Comparison of ENCODE assay signal across 9 cellular contexts in genomic region chr1:43358121-43358745, GRCh38. TPM values are rescaled to one million over a fixed set of nuclear protein-coding genes. Genes with fewer than 3 reads are reported as not detected.
DNase-seq lines count a peak whose midpoint lies in the region; ATAC-seq, FAIRE-seq and TF ChIP-seq lines count a peak whose summit lies in the region.
"Had no signal": no experiment of that assay in that cellular context is flagged by ENCODE, and none has a peak within 500 bp of the region (broad histone marks: within the 10 kb centered on the region; RNA-seq: fewer than 3 reads in every experiment).

No MANE protein-coding gene starts in this region.

- DNase-seq in AML-193 (lab: John Stamatoyannopoulos, UW) (peak; percentile 62 to 67), HT1080 (ENCODE audit: low read depth) (peak; percentile 47), RCC 7860 (ENCODE audit: low spot score) (peak; percentile 39), breast epithelium (ENCODE audit: low spot score in 2 of 2) (no peak), kidney epithelial cell (ENCODE audit: low read depth) (no peak)
- no peak for DNase-seq in stimulated activated naive CD8-positive, alpha-beta T cell treated with anti-CD3 and anti-CD28 coated beads, Interleukin-15, amount 100 ng/mL, for 72 hours

- H3K9me3 Mint-ChIP-seq in stimulated activated naive CD8-positive, alpha-beta T cell treated with anti-CD3 and anti-CD28 coated beads, Interleukin-15, amount 100 ng/mL, for 72 hours: no peaks in the 10 kb centered on the region

- ATAC-seq in GM18499 (IDR thresholded peaks at IDR 0.05; ENCODE audit: insufficient read depth, unreplicated experiment): peak; percentile 11
- ATAC-seq in stimulated activated naive CD8-positive, alpha-beta T cell treated with anti-CD3 and anti-CD28 coated beads, Interleukin-15, amount 100 ng/mL, for 72 hours: peak; percentile 38
- ATAC-seq in HG02798 (IDR thresholded peaks at IDR 0.05; ENCODE audit: poor library complexity, unreplicated experiment): no peak

- no peak for FAIRE-seq in RCC 7860 (lab: Jason Lieb, UNC)

- H3K4me3 Mint-ChIP-seq in stimulated activated naive CD8-positive, alpha-beta T cell treated with anti-CD3 and anti-CD28 coated beads, Interleukin-15, amount 100 ng/mL, for 72 hours: peak overlapping the region; percentile 94 to 98

- H3K4me1 ChIP-seq in breast epithelium: peaks cover 3% of the 10 kb centered on the region in 2 donors

- TF ChIP-seq CTCF in breast epithelium (IDR thresholded peaks at IDR 0.05) (no peak), kidney epithelial cell (IDR thresholded peaks at IDR 0.05; ENCODE audit: insufficient read depth, low read length, poor library complexity, severe bottlenecking) (peak; percentile 69)

- peaks cover 48% of the 10 kb centered on the region for H3K4me1 Mint-ChIP-seq in stimulated activated naive CD8-positive, alpha-beta T cell treated with anti-CD3 and anti-CD28 coated beads, Interleukin-15, amount 100 ng/mL, for 72 hours

- H3K27me3 Mint-ChIP-seq in stimulated activated naive CD8-positive, alpha-beta T cell treated with anti-CD3 and anti-CD28 coated beads, Interleukin-15, amount 100 ng/mL, for 72 hours: no peaks in the 10 kb centered on the region

- intact Hi-C loops in breast epithelium (cut with DNase I; ENCODE audit: low total_unique reads): no loop called here

- H3K9me3 ChIP-seq in breast epithelium: no peaks in the 10 kb centered on the region

- peak overlapping the region; percentile 87 to 88 for H3K27ac ChIP-seq in breast epithelium

- no peaks in the 10 kb centered on the region for H3K27me3 ChIP-seq in breast epithelium
- H3K27me3 ChIP-seq in kidney epithelial cell (ENCODE audit: control insufficient read depth, insufficient read depth, low read length): no peaks in the 10 kb centered on the region

- no peaks in the 10 kb centered on the region for H3K36me3 ChIP-seq in breast epithelium
- no peaks in the 10 kb centered on the region for H3K36me3 ChIP-seq in kidney epithelial cell (ENCODE audit: control insufficient read depth, insufficient read depth, low read length)

- TF ChIP-seq POLR2A in breast epithelium (IDR thresholded peaks at IDR 0.05): no peak

- H3K4me3 ChIP-seq in breast epithelium (peak overlapping the region; percentile 49 to 73 (median 66)), kidney epithelial cell (ENCODE audit: low read depth, low read length) (peak overlapping the region; percentile 64)

- H3K27ac Mint-ChIP-seq in stimulated activated naive CD8-positive, alpha-beta T cell treated with anti-CD3 and anti-CD28 coated beads, Interleukin-15, amount 100 ng/mL, for 72 hours: peak overlapping the region; percentile 95 to 96

RNA-seq across cellular contexts. Expression of gene CDC20, which starts 0.5 kb away (rescaled TPM):
- total RNA-seq in HT1080 (2014; rRNA removed; shearing (Covaris generic)): 564 and 669 TPM in 2 replicates
- polyA plus RNA-seq in HT1080 (2015; cell fraction: cytosol; rRNA removed): 259 and 292 TPM in 2 replicates
- polyA plus RNA-seq in HT1080 (2015; cell fraction: nucleus; rRNA removed): 314 TPM in 2 replicates
- total RNA-seq in breast epithelium (1 to 10 TPM; 1.3 to 5.8 (median 1.3) TPM), kidney epithelial cell (16.2 and 22.3 TPM in 2 replicates)

RNA-seq across cellular contexts. Expression of gene ELOVL1, which starts 9.6 kb away (rescaled TPM):
- 163 and 212 TPM in 2 replicates for total RNA-seq in HT1080 (2014; rRNA removed; shearing (Covaris generic))
- polyA plus RNA-seq in HT1080 (2015; cell fraction: cytosol; rRNA removed): 156 and 175 TPM in 2 replicates
- polyA plus RNA-seq in HT1080 (2015; cell fraction: nucleus; rRNA removed): 161 and 163 TPM in 2 replicates
- total RNA-seq in breast epithelium: 10 to 100 TPM; 45.9 to 60.6 (median 55.5) TPM
- total RNA-seq in kidney epithelial cell: 93.8 and 99.7 TPM in 2 replicates

RNA-seq across cellular contexts. Expression of gene MPL, which starts 20.6 kb away (rescaled TPM):
- total RNA-seq in HT1080 (2014; rRNA removed; shearing (Covaris generic)): not detected in 2 replicates
- polyA plus RNA-seq in HT1080 (2015; cell fraction: cytosol; rRNA removed): not detected in 2 replicates
- not detected in 2 replicates for polyA plus RNA-seq in HT1080 (2015; cell fraction: nucleus; rRNA removed)
- total RNA-seq in breast epithelium (not detected), kidney epithelial cell (not detected in 2 replicates)
- total RNA-seq: T-helper 2 cell treated with Interferon-gamma antibody and Interleukin-4, amounts not matched to agents 100 ng/mL and 5 ng/mL, for 36 hours had no signal

RNA-seq across cellular contexts. Expression of gene MED8, which starts 31.4 kb away (rescaled TPM):
- total RNA-seq in HT1080 (2014; rRNA removed; shearing (Covaris generic)): 61.9 and 73.9 TPM in 2 replicates
- 54.9 and 58.7 TPM in 2 replicates for polyA plus RNA-seq in HT1080 (2015; cell fraction: cytosol; rRNA removed)
- 58.1 and 60.2 TPM in 2 replicates for polyA plus RNA-seq in HT1080 (2015; cell fraction: nucleus; rRNA removed)
- total RNA-seq in breast epithelium (10 to 100 TPM; 38.3 to 42.9 (median 38.8) TPM), kidney epithelial cell (44.5 and 48.7 TPM in 2 replicates)

RNA-seq across cellular contexts. Expression of gene SZT2, which starts 31.5 kb away (rescaled TPM):
- 11.7 and 14.7 TPM in 2 replicates for total RNA-seq in HT1080 (2014; rRNA removed; shearing (Covaris generic))
- polyA plus RNA-seq in HT1080 (2015; cell fraction: cytosol; rRNA removed): 7.7 and 8.6 TPM in 2 replicates
- 38.6 and 40.5 TPM in 2 replicates for polyA plus RNA-seq in HT1080 (2015; cell fraction: nucleus; rRNA removed)
- total RNA-seq in breast epithelium (10 to 100 TPM; 29.1 to 49.2 (median 44.3) TPM), kidney epithelial cell (17.0 and 20.3 TPM in 2 replicates)

Comparison
In these comparisons a context has a peak if more than half of its experiments do, and no peak if none do; other contexts are left out.
1. DNase-seq: peak in AML-193 (2 of 2), HT1080 (single experiment) and RCC 7860 (single experiment); none in breast epithelium (0 of 2), kidney epithelial cell (single experiment) and stimulated activated naive CD8-positive, alpha-beta T cell treated with anti-CD3 and anti-CD28 coated beads, Interleukin-15, amount 100 ng/mL, for 72 hours (0 of 2).
2. RNA of gene CDC20, which starts 0.5 kb away (total RNA-seq): 564 to 669 TPM in HT1080; 16.2 to 22.3 TPM in kidney epithelial cell and 1.3 to 5.8 TPM in breast epithelium; every median in the first group is over 10 times any median in the second.